ENCODE assay signal across 8 cellular contexts in the genomic region with DNA sequence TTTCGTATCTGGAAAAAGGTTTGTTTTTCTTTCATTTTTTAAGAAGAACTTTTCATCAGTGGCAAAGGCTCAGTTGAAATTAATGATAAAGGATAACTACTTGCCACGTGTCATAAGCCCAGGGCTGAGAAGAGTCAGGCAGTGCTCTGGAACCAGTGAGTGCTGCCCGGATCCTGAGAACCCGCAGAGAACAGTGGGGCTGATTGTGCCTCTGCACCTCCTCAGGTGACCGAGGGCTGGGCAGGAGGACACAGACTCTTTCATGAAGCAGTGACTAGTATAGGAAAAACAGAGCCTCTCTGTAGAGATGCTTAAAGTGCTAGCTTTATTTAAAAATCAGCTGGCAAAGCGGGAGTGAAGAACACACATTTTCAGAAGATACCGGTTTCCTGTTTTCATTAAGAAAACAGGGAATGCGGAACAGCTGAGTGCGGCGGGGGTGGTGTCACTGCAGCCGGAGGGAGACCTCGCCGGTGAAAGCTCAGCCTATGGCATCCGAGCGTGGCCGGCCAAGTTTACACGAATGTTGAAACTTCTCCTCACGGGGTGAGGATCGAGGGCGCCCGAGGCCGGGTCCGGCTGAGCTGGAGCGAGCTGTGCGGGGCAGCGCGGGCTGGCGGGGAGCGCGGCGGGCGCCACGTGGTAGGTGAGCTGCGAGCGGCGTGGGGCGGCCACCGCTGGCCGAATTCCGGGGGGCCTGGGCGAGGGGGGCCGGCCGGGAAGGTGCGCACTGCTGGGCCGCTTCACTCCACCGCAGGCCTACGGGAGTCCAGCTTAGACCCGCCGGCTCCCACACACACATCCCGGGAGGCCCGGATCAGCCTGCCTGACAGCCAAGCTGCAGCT.
DNase-seq lines count a peak whose midpoint lies in the region; ATAC-seq and TF ChIP-seq lines count a peak whose summit lies in the region.

No MANE protein-coding gene starts in this region.

- 0 to 4% (median 1%) methylated on average over 23 to 51 of the region's 51 CpGs for WGBS in stomach, 5 donors

- H3K4me3 ChIP-seq in MM.1S (ENCODE audit: low read length), result peak overlapping the region; percentile 59
- peak overlapping the region; percentile 54 to 65 (median 61) for H3K4me3 ChIP-seq in stomach

- H3K27me3 ChIP-seq in MM.1S (replicated peaks; ENCODE audit: insufficient read depth, low read length) (no peaks in the 10 kb centered on the region), stomach (no peaks in the 10 kb centered on the region)

- POLR2A ChIA-PET in GM10248 (lab: Yijun Ruan, JAX), result interaction anchor here (0.6 kb wide), 1 partner anchor 141 kb away, joined by 3 read pairs; no protein-coding TSS in a partner anchor

- 0 out of 2 replicates have a peak, but pooled peaks cover 5% of the 10 kb centered on the region for H3K4me1 ChIP-seq in MM.1S (ENCODE audit: low read length)
- peaks cover 13 to 72% (median 37%) of the 10 kb centered on the region in 4 donors for H3K4me1 ChIP-seq in stomach

- H3K36me3 ChIP-seq in MM.1S (replicated peaks; ENCODE audit: insufficient read depth, low read length) (peaks cover 9% of the 10 kb centered on the region), stomach (peaks cover 12 to 14% (median 13%) of the 10 kb centered on the region in 4 donors)

- DNase-seq in GM10248 (ENCODE audit: extremely low spot score) (peak; percentile 41), MM.1S (peak; percentile 81), activated T-cell treated with anti-CD3 and anti-CD28 coated beads for 48 hours (ENCODE audit: low read depth) (peak; percentile 27), midbrain (lab: John Stamatoyannopoulos, UW) (peak; percentile 67), stomach (peak; percentile 70), NCI-H82 (lab: John Stamatoyannopoulos, UW) (no peak), NCI-H510A treated with DMSO at 0.1 percent for 48 hours (lab: John Stamatoyannopoulos, UW) (no peak)

- peak overlapping the region; percentile 44 for H2AFZ ChIP-seq in MM.1S (ENCODE audit: low read length)

- TF ChIP-seq POLR2A in stomach (IDR thresholded peaks at IDR 0.05), result no peak

- peak overlapping the region; percentile 62 for H3K4me2 ChIP-seq in MM.1S (ENCODE audit: low read depth, low read length)

- H3K9me3 ChIP-seq in MM.1S (replicated peaks; ENCODE audit: insufficient read depth, low read length) (no peaks in the 10 kb centered on the region), stomach (no peaks in the 10 kb centered on the region)

- no peaks in the 10 kb centered on the region for H3K9me2 ChIP-seq in MM.1S (replicated peaks; ENCODE audit: insufficient read depth, low read length)

- H3K27ac ChIP-seq in MM.1S (ENCODE audit: low read length) (peak overlapping the region; percentile 51; the same call in 1 of the 2 replicates), stomach (peak overlapping the region; percentile 73 to 89 (median 76))

- CTCF ChIA-PET in GM10248 (lab: Yijun Ruan, JAX), result interaction anchor here (1.0 to 1.2 kb wide), 2 partner anchors 15 to 44 kb away, joined by 3 to 4 read pairs; no protein-coding TSS in a partner anchor

- TF ChIP-seq CTCF in GM10248 (IDR thresholded peaks at IDR 0.05; ENCODE audit: control extremely low read depth, extremely low read depth, low read depth, missing control alignments), result no peak
- no peak for TF ChIP-seq CTCF in MM.1S (IDR thresholded peaks at IDR 0.05; ENCODE audit: low read length)
- TF ChIP-seq CTCF in stomach (IDR thresholded peaks at IDR 0.05), result no peak

- H3K9ac ChIP-seq in MM.1S (ENCODE audit: low read length), result peak overlapping the region; percentile 78

- peak; percentile 71 for ATAC-seq in esophagus mucosa

- peaks cover 6% of the 10 kb centered on the region; the same call in 1 of the 2 replicates for H3F3A ChIP-seq in MM.1S (ENCODE audit: insufficient read depth, low read length)

- no peak for TF ChIP-seq EP300 in stomach (IDR thresholded peaks at IDR 0.05)

- no peaks in the 10 kb centered on the region for H4K20me1 ChIP-seq in MM.1S (ENCODE audit: insufficient read depth, low read length)

- intact Hi-C loops in stomach (cut with DNase I; ENCODE audit: low total_unique reads), result no loop called here

- peaks cover 53% of the 10 kb centered on the region for H3K79me2 ChIP-seq in MM.1S (ENCODE audit: low read length)

Comparison
In these comparisons a context has a peak if more than half of its experiments do, and no peak if none do; other contexts are left out.
1. DNase-seq: peak in GM10248 (single experiment), MM.1S (single experiment), activated T-cell treated with anti-CD3 and anti-CD28 coated beads for 48 hours (single experiment), midbrain (single experiment) and stomach (single experiment); none in NCI-H82 (single experiment) and NCI-H510A treated with DMSO at 0.1 percent for 48 hours (single experiment).